9 cellular contexts compared by ENCODE assay signal in genomic region chr1:186819140-186819539, GRCh38. TPM values are rescaled to one million over a fixed set of nuclear protein-coding genes. Genes with fewer than 3 reads are reported as not detected.
A peak's percentile ranks its signal among the peaks of the same experiment; 100 is the strongest.
DNase-seq lines count a peak whose midpoint lies in the region; ATAC-seq, FAIRE-seq and TF ChIP-seq lines count a peak whose summit lies in the region.
"Had no signal": no experiment of that assay in that cellular context is flagged by ENCODE, and none has a peak within 500 bp of the region (broad histone marks: within the 10 kb centered on the region; RNA-seq: fewer than 3 reads in every experiment).

No MANE protein-coding gene starts in this region.

- in situ Hi-C loops in gastrocnemius medialis (cut with MboI; ENCODE audit: low sequenced_read_pairs in 4 of 4) = no loop called here

- no peaks in the 10 kb centered on the region for H3K27me3 ChIP-seq in gastrocnemius medialis
- H3K27me3 ChIP-seq: stomach had no signal

- no peak overlapping the region for H3K4me3 ChIP-seq in gastrocnemius medialis
- H3K4me3 ChIP-seq: stomach had no signal

- H3K4me3 Mint-ChIP-seq in mesothelial cell of epicardium = no peak overlapping the region

- no peaks in the 10 kb centered on the region for H3K9me3 Mint-ChIP-seq in mesothelial cell of epicardium

- no peak overlapping the region for H3K27ac Mint-ChIP-seq in mesothelial cell of epicardium

- TF ChIP-seq CTCF in mesothelial cell of epicardium (IDR thresholded peaks at IDR 0.05; ENCODE audit: unreplicated experiment) (no peak), gastrocnemius medialis (IDR thresholded peaks at IDR 0.05 in 4 of 5, conservative IDR thresholded peaks at IDR 0.05 in 1 of 5) (no peak)

- H3K27ac ChIP-seq in gastrocnemius medialis = no peak overlapping the region
- H3K27ac ChIP-seq: stomach had no signal

- intact Hi-C loops in gastrocnemius medialis (cut with DNase I; ENCODE audit: low total_unique reads) = no loop called here

- no peak for DNase-seq in RCC 7860 (ENCODE audit: low spot score)
- peak; percentile 57 for DNase-seq in smooth muscle cell of the brain vasculature (ENCODE audit: low read depth, low spot score)
- no peak for DNase-seq in mesothelial cell of epicardium (ENCODE audit: low spot score in 2 of 2, unreplicated experiment in 2 of 2)
- DNase-seq in gastrocnemius medialis = no peak
- DNase-seq in cortex of kidney (lab: John Stamatoyannopoulos, UW) = no peak
- DNase-seq: NCI-H82, stomach had no signal

- H3K9me3 ChIP-seq in gastrocnemius medialis = no peaks in the 10 kb centered on the region
- H3K9me3 ChIP-seq: stomach had no signal

- no peaks in the 10 kb centered on the region for H3K36me3 ChIP-seq in gastrocnemius medialis
- H3K36me3 ChIP-seq: stomach had no signal

- TF ChIP-seq POLR2A in gastrocnemius medialis (IDR thresholded peaks at IDR 0.05) = no peak

- H3K27me3 Mint-ChIP-seq in mesothelial cell of epicardium (ENCODE audit: low read depth) = peaks cover 6% of the 10 kb centered on the region

- peak; percentile 21 for FAIRE-seq in RCC 7860 (lab: Jason Lieb, UNC)

- H3K4me1 ChIP-seq in gastrocnemius medialis = no peaks in the 10 kb centered on the region
- H3K4me1 ChIP-seq: stomach had no signal

- ATAC-seq in GM19351 (IDR thresholded peaks at IDR 0.05; ENCODE audit: unreplicated experiment) (peak; percentile 82), HG02973 (IDR thresholded peaks at IDR 0.05; ENCODE audit: unreplicated experiment) (peak; percentile 74), gastrocnemius medialis (no peak)

- H3K36me3 Mint-ChIP-seq in mesothelial cell of epicardium = no peaks in the 10 kb centered on the region

- no peaks in the 10 kb centered on the region for H3K4me1 Mint-ChIP-seq in mesothelial cell of epicardium

RNA-seq across cellular contexts. Expression of gene PLA2G4A, which starts 9.6 kb away (rescaled TPM):
- total RNA-seq in mesothelial cell of epicardium (10.1 to 12.5 TPM (median 11.8 TPM) in 3 replicates), gastrocnemius medialis (under 1 TPM; 0.44 to 0.95 (median 0.75) TPM)

Comparison
In these comparisons a context has a peak if more than half of its experiments do, and no peak if none do; other contexts are left out.
1. ATAC-seq: peak in GM19351 (single experiment) and HG02973 (single experiment); none in gastrocnemius medialis (0 of 2).